Comparison of ENCODE assay signal across 1 cellular context in genomic region chr11:2909145-2909914, GRCh38.
TF ChIP-seq lines count a peak whose summit lies in the region.

No MANE protein-coding gene starts in this region.

TF ChIP-seq in HCT116, 20 proteins besides CTCF, POLR2A, EP300 and RAD21 (continued from another document):
- no peak for TF ChIP-seq ZBTB33 (IDR thresholded peaks at IDR 0.05; ENCODE audit: extremely low read depth, insufficient replicate concordance, low read length)
- TF ChIP-seq ZNF274 (IDR thresholded peaks at IDR 0.05; ENCODE audit: low read depth, low read length): no peak
- no peak for TF ChIP-seq FOSL1 (IDR thresholded peaks at IDR 0.05; ENCODE audit: low read depth)
- no peak for TF ChIP-seq ELF1 (IDR thresholded peaks at IDR 0.05; ENCODE audit: borderline replicate concordance, low read depth)
